27 cellular contexts compared by ENCODE assay signal in genomic region chr18:21362921-21363320, GRCh38.
DNase-seq lines count a peak whose midpoint lies in the region; ATAC-seq, FAIRE-seq and TF ChIP-seq lines count a peak whose summit lies in the region.
"Had no signal": no experiment of that assay in that cellular context is flagged by ENCODE, and none has a peak within 500 bp of the region (broad histone marks: within the 10 kb centered on the region; RNA-seq: fewer than 3 reads in every experiment).

No MANE protein-coding gene starts in this region.

- in situ Hi-C loops in HAP-1 (cut with MboI; ENCODE audit: low sequenced_read_pairs): no loop called here

- no peaks in the 10 kb centered on the region for H3K9me3 ChIP-seq in HAP-1
- no peaks in the 10 kb centered on the region for H3K9me3 ChIP-seq in OCI-LY3 (ENCODE audit: insufficient read depth, low read length)
- H3K9me3 ChIP-seq in keratinocyte (ENCODE audit: control insufficient read depth, low read depth, low read length): no peaks in the 10 kb centered on the region
- no peaks in the 10 kb centered on the region for H3K9me3 ChIP-seq in colonic mucosa
- H3K9me3 ChIP-seq: MG63, psoas muscle, thyroid gland had no signal

- TF ChIP-seq CTCF in OCI-LY3 (IDR thresholded peaks at IDR 0.05; ENCODE audit: low read depth, low read length) (no peak), keratinocyte (optimal IDR thresholded peaks at IDR 0.05 in 1 of 3, IDR thresholded peaks at IDR 0.05 in 1 of 3, conservative IDR thresholded peaks at IDR 0.05 in 1 of 3; ENCODE audit: extremely low read depth in 1 of 3, insufficient read depth in 2 of 3, low read length in 3 of 3) (no peak), colonic mucosa (IDR thresholded peaks at IDR 0.05) (no peak)

- dilution Hi-C loops in keratinocyte (cut with MboI; ENCODE audit: extremely low pct_ligation_motif_present, low sequenced_read_pairs): no loop called here

- DNase-seq in AG08395 (ENCODE audit: low spot score) (peak; percentile 40), HAP-1 (ENCODE audit: low spot score in 2 of 2) (peak; percentile 28 to 74), keratinocyte (ENCODE audit: low read depth, low spot score) (no peak), colonic mucosa (no peak)
- DNase-seq in stimulated activated CD4-positive, alpha-beta T cell treated with anti-CD3 and anti-CD28 coated beads, Interleukin-4, amount 100 ng/mL, for 24 hours: no peak
- DNase-seq: activated B cell treated with CpG ODN at 0.5 μM for 24 hours; activated CD4-positive, alpha-beta memory T cell treated with anti-CD3 and anti-CD28 coated beads for 36 hours; activated gamma-delta T cell; amniotic stem cell; central memory CD4-positive, alpha-beta T cell; DMS 273 treated with DMSO at 0.1 percent for 48 hours; H7; left colon; MG63; NCI-H1436 treated with DMSO at 0.1 percent for 48 hours; NCI-H345; psoas muscle; stimulated activated CD4-positive, alpha-beta T cell treated with anti-CD3 and anti-CD28 coated beads, Interleukin-2, amount 100 ng/mL, for 48 hours; stimulated activated naive CD8-positive, alpha-beta T cell treated with anti-CD3 and anti-CD28 coated beads, Interleukin-15, Interleukin-2, amounts not matched to agents 100 U/mL and 50 U/mL, for 24 hours; thyroid gland had no signal

- no peaks in the 10 kb centered on the region for H3K9me1 ChIP-seq in keratinocyte (ENCODE audit: control insufficient read depth, extremely low read depth, insufficient read depth, low read length)

- no peak for ATAC-seq in HG02571 (IDR thresholded peaks at IDR 0.05; ENCODE audit: unreplicated experiment)
- ATAC-seq in GM18867 (IDR thresholded peaks at IDR 0.05; ENCODE audit: unreplicated experiment): no peak
- ATAC-seq: esophagus mucosa; left colon; psoas muscle; stimulated activated naive CD8-positive, alpha-beta T cell treated with anti-CD3 and anti-CD28 coated beads, Interleukin-15, Interleukin-2, amounts not matched to agents 100 U/mL and 50 U/mL, for 24 hours had no signal

- H3K4me2 ChIP-seq in OCI-LY3 (ENCODE audit: low read length): peak overlapping the region; percentile 47
- H3K4me2 ChIP-seq in keratinocyte (ENCODE audit: control insufficient read depth, extremely low read depth, insufficient read depth, low read depth, low read length): no peak overlapping the region

- intact Hi-C loops in colonic mucosa (cut with DNase I): no loop called here

- H3K4me3 ChIP-seq in HAP-1 (no peak overlapping the region), OCI-LY3 (ENCODE audit: low read length) (0 out of 2 replicates have a peak overlapping the region, but pooled peaks have one; percentile 13), keratinocyte (ENCODE audit: control insufficient read depth in 2 of 3, extremely low read depth in 1 of 3, insufficient read depth in 2 of 3, low read depth in 1 of 3, low read length in 3 of 3) (no peak overlapping the region), colonic mucosa (no peak overlapping the region)
- H3K4me3 ChIP-seq: MG63, psoas muscle, thyroid gland had no signal

- peak; percentile 34 for FAIRE-seq in keratinocyte (lab: Jason Lieb, UNC)
- FAIRE-seq: GM12891, GM19239 had no signal

- H2AFZ ChIP-seq in OCI-LY3 (ENCODE audit: low read depth, low read length) (peak overlapping the region; percentile 41; the same call in 1 of the 2 replicates), keratinocyte (ENCODE audit: control insufficient read depth, low read length) (no peak overlapping the region)

- H3K4me1 ChIP-seq in HAP-1: peaks cover 53% of the 10 kb centered on the region
- peaks cover 11% of the 10 kb centered on the region for H3K4me1 ChIP-seq in OCI-LY3 (ENCODE audit: low read length)
- no peaks in the 10 kb centered on the region for H3K4me1 ChIP-seq in keratinocyte (ENCODE audit: control insufficient read depth, extremely low read depth, insufficient read depth, low read length)
- H3K4me1 ChIP-seq in colonic mucosa: no peaks in the 10 kb centered on the region
- H3K4me1 ChIP-seq: psoas muscle had no signal

- no peaks in the 10 kb centered on the region for H3K36me3 ChIP-seq in HAP-1 (replicated peaks)
- H3K36me3 ChIP-seq in OCI-LY3 (replicated peaks; ENCODE audit: low read depth, low read length): no peaks in the 10 kb centered on the region
- H3K36me3 ChIP-seq in keratinocyte (ENCODE audit: control insufficient read depth in 2 of 2, extremely low read depth in 1 of 2, insufficient read depth in 2 of 2, low read length in 2 of 2): no peaks in the 10 kb centered on the region
- H3K36me3 ChIP-seq in colonic mucosa: no peaks in the 10 kb centered on the region
- H3K36me3 ChIP-seq: MG63, thyroid gland had no signal

- H4K20me1 ChIP-seq in OCI-LY3 (ENCODE audit: insufficient read depth, low read length) (no peaks in the 10 kb centered on the region), keratinocyte (ENCODE audit: control insufficient read depth, extremely low read depth, insufficient read depth, low read length) (no peaks in the 10 kb centered on the region)

- H3K9ac ChIP-seq in OCI-LY3 (ENCODE audit: low read length) (no peak overlapping the region), keratinocyte (ENCODE audit: control insufficient read depth, extremely low read depth, insufficient read depth, low read length) (no peak overlapping the region), colonic mucosa (ENCODE audit: low read depth in 2 of 2, low read length in 2 of 2) (no peak overlapping the region)

- H3K27me3 ChIP-seq in HAP-1 (ENCODE audit: low read depth) (no peaks in the 10 kb centered on the region), OCI-LY3 (ENCODE audit: low read depth, low read length) (no peaks in the 10 kb centered on the region), keratinocyte (ENCODE audit: control insufficient read depth, extremely low read depth, insufficient read depth, low read length) (no peaks in the 10 kb centered on the region), colonic mucosa (no peaks in the 10 kb centered on the region)
- H3K27me3 ChIP-seq: MG63, thyroid gland had no signal

- H3K27ac ChIP-seq in OCI-LY3 (ENCODE audit: low read length): no peak overlapping the region
- H3K27ac ChIP-seq in keratinocyte (ENCODE audit: control insufficient read depth, insufficient read depth, low read length): no peak overlapping the region
- no peak overlapping the region for H3K27ac ChIP-seq in colonic mucosa
- H3K27ac ChIP-seq: psoas muscle, RWPE1, thyroid gland had no signal

- H3K79me2 ChIP-seq in OCI-LY3 (ENCODE audit: low read length) (no peaks in the 10 kb centered on the region), keratinocyte (ENCODE audit: control insufficient read depth, insufficient read depth, low read length) (no peaks in the 10 kb centered on the region)

Comparison
In these comparisons a context has a peak if more than half of its experiments do, and no peak if none do; other contexts are left out.
1. DNase-seq: peak in AG08395 (single experiment) and HAP-1 (2 of 2); none in keratinocyte (single experiment), stimulated activated CD4-positive, alpha-beta T cell treated with anti-CD3 and anti-CD28 coated beads, Interleukin-4, amount 100 ng/mL, for 24 hours (single experiment) and colonic mucosa (single experiment).